In genomic region chr2:133676392-133677130, GRCh38 we compare ENCODE assay signal across 17 cellular contexts.
DNase-seq lines count a peak whose midpoint lies in the region; ATAC-seq, FAIRE-seq and TF ChIP-seq lines count a peak whose summit lies in the region.
"Had no signal": no experiment of that assay in that cellular context is flagged by ENCODE, and none has a peak within 500 bp of the region (broad histone marks: within the 10 kb centered on the region; RNA-seq: fewer than 3 reads in every experiment).

No MANE protein-coding gene starts in this region.

- CTCF ChIA-PET in IMR-90 (lab: Yijun Ruan, JAX) (no interaction called here), Caco-2 (lab: Charles Lee) (no interaction called here)

- H2BK20ac ChIP-seq in IMR-90 (ENCODE audit: low read depth, low read length): peak overlapping the region; percentile 98

- no peak for TF ChIP-seq POLR2A in IMR-90 (IDR thresholded peaks at IDR 0.05; ENCODE audit: low read depth, low read length)

- H3K9ac ChIP-seq in IMR-90 (ENCODE audit: low read depth, low read length) (peak overlapping the region; percentile 37; the same call in 1 of the 2 replicates), keratinocyte (ENCODE audit: control insufficient read depth, extremely low read depth, insufficient read depth, low read length) (no peak overlapping the region)
- H3K9ac ChIP-seq: BLaER1 had no signal

- peak overlapping the region; percentile 99 for H3K4ac ChIP-seq in IMR-90 (ENCODE audit: low read depth, low read length)

- dilution Hi-C loops in IMR-90 (cut with HindIII; ENCODE audit: low sequenced_read_pairs, unreplicated experiment) (no loop called here), keratinocyte (cut with MboI; ENCODE audit: extremely low pct_ligation_motif_present, low sequenced_read_pairs) (no loop called here)

- no peaks in the 10 kb centered on the region for H3K27me3 ChIP-seq in IMR-90 (ENCODE audit: control insufficient read depth, insufficient read depth, low read length)
- no peaks in the 10 kb centered on the region for H3K27me3 ChIP-seq in keratinocyte (ENCODE audit: control insufficient read depth, extremely low read depth, insufficient read depth, low read length)
- no peaks in the 10 kb centered on the region for H3K27me3 ChIP-seq in Caco-2 (replicated peaks; ENCODE audit: control insufficient read depth, insufficient read depth, low read length)
- H3K27me3 ChIP-seq: BLaER1, colonic mucosa had no signal

- no peaks in the 10 kb centered on the region for H3K36me3 Mint-ChIP-seq in Caco-2 (ENCODE audit: insufficient read depth, unreplicated experiment)
- H3K36me3 Mint-ChIP-seq: activated naive CD4-positive, alpha-beta T cell treated with anti-CD3 and anti-CD28 coated beads, Interleukin-2, amount 50 U/mL, for 72 hours had no signal

- H3K4me3 Mint-ChIP-seq in Caco-2 (ENCODE audit: unreplicated experiment): no peak overlapping the region
- H3K4me3 Mint-ChIP-seq: stimulated activated naive CD8-positive, alpha-beta T cell treated with anti-CD3 and anti-CD28 coated beads, Interleukin-15, amount 100 ng/mL, for 72 hours had no signal

- peak overlapping the region; percentile 87 for H2BK5ac ChIP-seq in IMR-90 (ENCODE audit: low read depth, low read length, poor library complexity, severe bottlenecking)

- no peak for TF ChIP-seq CTCF in IMR-90 (conservative IDR thresholded peaks at IDR 0.05; ENCODE audit: low read depth, low read length)
- no peak for TF ChIP-seq CTCF in keratinocyte (optimal IDR thresholded peaks at IDR 0.05 in 1 of 3, IDR thresholded peaks at IDR 0.05 in 1 of 3, conservative IDR thresholded peaks at IDR 0.05 in 1 of 3; ENCODE audit: extremely low read depth in 1 of 3, insufficient read depth in 2 of 3, low read length in 3 of 3)
- no peak for TF ChIP-seq CTCF in Caco-2 (IDR thresholded peaks at IDR 0.05; ENCODE audit: insufficient read depth in 1 of 2, low read depth in 1 of 2, low read length in 1 of 2, severe bottlenecking in 1 of 2, unreplicated experiment in 1 of 2)
- TF ChIP-seq CTCF in GM13976 (IDR thresholded peaks at IDR 0.05; ENCODE audit: borderline replicate concordance, control extremely low read depth, extremely low read depth, insufficient read depth, missing control alignments): no peak

- H3K27ac ChIP-seq in IMR-90 (ENCODE audit: insufficient read depth, low read length) (peak overlapping the region; percentile 87), keratinocyte (ENCODE audit: control insufficient read depth, insufficient read depth, low read length) (no peak overlapping the region)
- H3K27ac ChIP-seq: BLaER1, colonic mucosa had no signal

- H3K4me1 Mint-ChIP-seq in Caco-2 (ENCODE audit: low read depth, unreplicated experiment): peaks cover 15% of the 10 kb centered on the region
- H3K4me1 Mint-ChIP-seq: stimulated activated naive CD8-positive, alpha-beta T cell treated with anti-CD3 and anti-CD28 coated beads, Interleukin-15, amount 100 ng/mL, for 72 hours had no signal

- H3K36me3 ChIP-seq in IMR-90 (ENCODE audit: control insufficient read depth, insufficient read depth, low read length): no peaks in the 10 kb centered on the region
- no peaks in the 10 kb centered on the region for H3K36me3 ChIP-seq in keratinocyte (ENCODE audit: control insufficient read depth in 2 of 2, extremely low read depth in 1 of 2, insufficient read depth in 2 of 2, low read length in 2 of 2)
- no peaks in the 10 kb centered on the region for H3K36me3 ChIP-seq in Caco-2 (ENCODE audit: control insufficient read depth, insufficient read depth, low read length)
- H3K36me3 ChIP-seq: BLaER1, colonic mucosa had no signal

- peak overlapping the region; percentile 99 for H4K91ac ChIP-seq in IMR-90 (ENCODE audit: insufficient read depth, low read depth, low read length)

- peak overlapping the region; percentile 56 for H3K4me2 ChIP-seq in IMR-90 (ENCODE audit: low read depth, low read length)
- peak overlapping the region; percentile 25 for H3K4me2 ChIP-seq in keratinocyte (ENCODE audit: control insufficient read depth, extremely low read depth, insufficient read depth, low read depth, low read length)
- H3K4me2 ChIP-seq: BLaER1 had no signal

- H4K20me1 ChIP-seq in IMR-90 (ENCODE audit: insufficient read depth, low read length) (no peaks in the 10 kb centered on the region), keratinocyte (ENCODE audit: control insufficient read depth, extremely low read depth, insufficient read depth, low read length) (no peaks in the 10 kb centered on the region)
- H4K20me1 ChIP-seq: BLaER1 had no signal

- H3K14ac ChIP-seq in IMR-90 (replicated peaks; ENCODE audit: low read depth, low read length): peak overlapping the region; percentile 95

- no peak for TF ChIP-seq RAD21 in IMR-90 (IDR thresholded peaks at IDR 0.05; ENCODE audit: low read length)

- H3K79me1 ChIP-seq in IMR-90 (ENCODE audit: low read depth in 1 of 2, low read length in 2 of 2): 0 out of 4 replicates have a peak, but pooled peaks cover 0 to 9% of the 10 kb centered on the region in 2 experiments

- H3K9me1 ChIP-seq in IMR-90 (ENCODE audit: insufficient read depth, low read length) (peaks cover 13% of the 10 kb centered on the region), keratinocyte (ENCODE audit: control insufficient read depth, extremely low read depth, insufficient read depth, low read length) (no peaks in the 10 kb centered on the region)

- H2BK15ac ChIP-seq in IMR-90 (ENCODE audit: low read depth, low read length): peak overlapping the region; percentile 100; the same call in 2 of the 3 replicates

- peaks cover 20% of the 10 kb centered on the region for H3K4me1 ChIP-seq in IMR-90 (ENCODE audit: control insufficient read depth, insufficient read depth, low read length)
- H3K4me1 ChIP-seq in keratinocyte (ENCODE audit: control insufficient read depth, extremely low read depth, insufficient read depth, low read length): peaks cover 18% of the 10 kb centered on the region
- 0 out of 2 replicates have a peak, but pooled peaks cover 5% of the 10 kb centered on the region for H3K4me1 ChIP-seq in Caco-2
- H3K4me1 ChIP-seq: BLaER1, colonic mucosa had no signal

- BruUV-seq in IMR-90 (replicated peaks; lab: Mats Ljungman, UMichigan): no TSS peak
- no TSS peak for BruUV-seq in Caco-2 (replicated peaks; lab: Mats Ljungman, UMichigan)

- H2AFZ ChIP-seq in IMR-90 (replicated peaks; ENCODE audit: low read length, poor library complexity): peak overlapping the region; percentile 73
- H2AFZ ChIP-seq in keratinocyte (ENCODE audit: control insufficient read depth, low read length): no peak overlapping the region

- peak overlapping the region; percentile 77 for H2AK9ac ChIP-seq in IMR-90 (replicated peaks; ENCODE audit: low read depth, low read length, poor library complexity)

- H3K4me3 ChIP-seq in IMR-90 (ENCODE audit: insufficient read depth, low read depth, low read length) (no peak overlapping the region), keratinocyte (ENCODE audit: control insufficient read depth in 2 of 3, extremely low read depth in 1 of 3, insufficient read depth in 2 of 3, low read depth in 1 of 3, low read length in 3 of 3) (no peak overlapping the region), Caco-2 (ENCODE audit: low read depth, low read length) (no peak overlapping the region)
- H3K4me3 ChIP-seq: BLaER1, colonic mucosa had no signal

- peak overlapping the region; percentile 96 for H3K18ac ChIP-seq in IMR-90 (ENCODE audit: low read depth, low read length)

- intact Hi-C loops in IMR-90 (cut with micrococcal nuclease): loop anchor here (5.0 to 10.0 kb wide), 2 partner anchors 166 to 412 kb away; no protein-coding TSS in a partner anchor
- intact Hi-C loops in Caco-2 (cut with micrococcal nuclease; ENCODE audit: unreplicated experiment): no loop called here

- H4K5ac ChIP-seq in IMR-90 (ENCODE audit: low read depth, low read length): peak overlapping the region; percentile 95

- no CpG with 5 or more reads among the region's 1 CpG for WGBS in IMR-90 (ENCODE audit: extremely low coverage in 2 of 2, insufficient read length in 1 of 2), 2 experiments

- DNase-seq in AG08395 (ENCODE audit: low spot score) (peak; percentile 43), IMR-90 (peak; percentile 80), dedifferentiated amniotic fluid mesenchymal stem cell (ENCODE audit: extremely low spot score) (peak; percentile 72), keratinocyte (ENCODE audit: low read depth, low spot score) (no peak), Caco-2 (no peak), GM13976 (ENCODE audit: low spot score) (no peak), CD1c-positive myeloid dendritic cell (ENCODE audit: extremely low spot score) (no peak)
- DNase-seq in stimulated activated CD4-positive, alpha-beta T cell treated with anti-CD3 and anti-CD28 coated beads, Interleukin-4, amount 100 ng/mL, for 4 hours: no peak
- DNase-seq: activated CD8-positive, alpha-beta memory T cell treated with anti-CD3 and anti-CD28 coated beads, Interleukin-2, amount 50 U/mL, for 4 hours; colonic mucosa; DMS79; NCI-H1694 treated with DMSO at 0.1 percent for 48 hours; NCI-H524 treated with DMSO at 0.1 percent for 48 hours; stimulated activated naive CD8-positive, alpha-beta T cell treated with anti-CD3 and anti-CD28 coated beads, Interleukin-15, amount 100 ng/mL, for 72 hours had no signal

- H3K27ac Mint-ChIP-seq in Caco-2 (ENCODE audit: unreplicated experiment): no peak overlapping the region
- H3K27ac Mint-ChIP-seq: activated naive CD4-positive, alpha-beta T cell treated with anti-CD3 and anti-CD28 coated beads, Interleukin-2, amount 50 U/mL, for 72 hours; stimulated activated naive CD8-positive, alpha-beta T cell treated with anti-CD3 and anti-CD28 coated beads, Interleukin-15, amount 100 ng/mL, for 72 hours had no signal

- no peaks in the 10 kb centered on the region for H3K9me3 Mint-ChIP-seq in Caco-2 (ENCODE audit: unreplicated experiment)

- H3K9me3 ChIP-seq in IMR-90 (ENCODE audit: control insufficient read depth, insufficient read depth, low read length) (no peaks in the 10 kb centered on the region), keratinocyte (ENCODE audit: control insufficient read depth, low read depth, low read length) (no peaks in the 10 kb centered on the region), Caco-2 (no peaks in the 10 kb centered on the region)
- H3K9me3 ChIP-seq: BLaER1, colonic mucosa had no signal

- FAIRE-seq in keratinocyte (lab: Jason Lieb, UNC): no peak
- FAIRE-seq: RCC 7860 had no signal

- H3K27me3 Mint-ChIP-seq in Caco-2 (ENCODE audit: insufficient read depth, unreplicated experiment): no peaks in the 10 kb centered on the region

- H3K23ac ChIP-seq in IMR-90 (ENCODE audit: low read depth, low read length): peak overlapping the region; percentile 97

- peak overlapping the region; percentile 94 to 99 for H4K8ac ChIP-seq in IMR-90 (ENCODE audit: low read depth in 2 of 2, low read length in 2 of 2)

- H3K56ac ChIP-seq in IMR-90 (ENCODE audit: extremely low read depth, insufficient read depth, low read length): peak overlapping the region; percentile 79

- POLR2A ChIA-PET in IMR-90 (lab: Charles Lee; ENCODE audit: unreplicated experiment): no interaction called here
- POLR2A ChIA-PET in Caco-2 (lab: Charles Lee): no interaction called here

- peak overlapping the region; percentile 95 for H2AK5ac ChIP-seq in IMR-90 (ENCODE audit: low read depth, low read length)

- H3K79me2 ChIP-seq in keratinocyte (ENCODE audit: control insufficient read depth, insufficient read depth, low read length): no peaks in the 10 kb centered on the region

- H2BK120ac ChIP-seq in IMR-90 (ENCODE audit: low read depth, low read length): peak overlapping the region; percentile 98

- peak; percentile 27; the same call in 1 of the 2 replicates for ATAC-seq in IMR-90 (ENCODE audit: low read depth)
- ATAC-seq: activated naive CD4-positive, alpha-beta T cell treated with anti-CD3 and anti-CD28 coated beads, Interleukin-2, amount 50 U/mL, for 72 hours; stimulated activated naive CD8-positive, alpha-beta T cell treated with anti-CD3 and anti-CD28 coated beads, Interleukin-15, amount 100 ng/mL, for 72 hours had no signal

- in situ Hi-C loops in IMR-90 (cut with MboI; ENCODE audit: low sequenced_read_pairs): no loop called here
- in situ Hi-C loops in GM13976 (cut with MboI; ENCODE audit: low sequenced_read_pairs, unreplicated experiment): no loop called here

Comparison
In these comparisons a context has a peak if more than half of its experiments do, and no peak if none do; other contexts are left out.
1. DNase-seq: peak in AG08395 (single experiment), IMR-90 (single experiment) and dedifferentiated amniotic fluid mesenchymal stem cell (single experiment); none in keratinocyte (single experiment), stimulated activated CD4-positive, alpha-beta T cell treated with anti-CD3 and anti-CD28 coated beads, Interleukin-4, amount 100 ng/mL, for 4 hours (0 of 2), Caco-2 (0 of 2), GM13976 (single experiment) and CD1c-positive myeloid dendritic cell (single experiment).